12 cellular contexts compared by ENCODE assay signal in genomic region chr5:153237671-153238332, GRCh38.
DNase-seq lines count a peak whose midpoint lies in the region; ATAC-seq, FAIRE-seq and TF ChIP-seq lines count a peak whose summit lies in the region.
"Had no signal": no experiment of that assay in that cellular context is flagged by ENCODE, and none has a peak within 500 bp of the region (broad histone marks: within the 10 kb centered on the region; RNA-seq: fewer than 3 reads in every experiment).

No MANE protein-coding gene starts in this region.

- no peak for TF ChIP-seq CTCF in K562 (IDR thresholded peaks at IDR 0.05 in 2 of 3, conservative IDR thresholded peaks at IDR 0.05 in 1 of 3; ENCODE audit: insufficient read depth in 2 of 3, low read depth in 1 of 3, low read length in 3 of 3)
- no peak for TF ChIP-seq CTCF in breast epithelium (IDR thresholded peaks at IDR 0.05)

- POLR2A ChIA-PET in K562 (lab: Yijun Ruan, JAX), result no interaction called here

- H3K4me1 ChIP-seq in K562 (replicated peaks in 1 of 2; ENCODE audit: control insufficient read depth in 2 of 2, insufficient read depth in 2 of 2, low read length in 2 of 2) (no peaks in the 10 kb centered on the region), breast epithelium (no peaks in the 10 kb centered on the region)
- H3K4me1 ChIP-seq: lower lobe of right lung had no signal

- in situ Hi-C loops in K562 (cut with MboI), result no loop called here

- CTCF ChIA-PET in K562 (lab: Yijun Ruan, JAX; ENCODE audit: low intra/inter-chr PET ratio), result no interaction called here
- CTCF ChIA-PET in activated naive CD4-positive, alpha-beta T cell treated with anti-CD3 and anti-CD28 coated beads for 36 hours (lab: Charles Lee), result no interaction called here

- H4K20me1 ChIP-seq in K562 (replicated peaks; ENCODE audit: control insufficient read depth, insufficient read depth, low read length), result no peaks in the 10 kb centered on the region

- no peaks in the 10 kb centered on the region for H3K4me1 Mint-ChIP-seq in activated naive CD4-positive, alpha-beta T cell treated with anti-CD3 and anti-CD28 coated beads for 36 hours (ENCODE audit: low read depth)

- no peaks in the 10 kb centered on the region for H3K27me3 Mint-ChIP-seq in activated naive CD4-positive, alpha-beta T cell treated with anti-CD3 and anti-CD28 coated beads for 36 hours (ENCODE audit: low read depth)

- no peaks in the 10 kb centered on the region for H3K36me3 Mint-ChIP-seq in activated naive CD4-positive, alpha-beta T cell treated with anti-CD3 and anti-CD28 coated beads for 36 hours (ENCODE audit: low read depth)

- no peak for TF ChIP-seq RAD21 in K562 (CRISPR knock-in tag; conservative IDR thresholded peaks at IDR 0.05 in 1 of 2, IDR thresholded peaks at IDR 0.05 in 1 of 2)

- no peaks in the 10 kb centered on the region for H3K9me1 ChIP-seq in K562 (ENCODE audit: control insufficient read depth, insufficient read depth, low read length)

- ATAC-seq in GM19035 (IDR thresholded peaks at IDR 0.05; ENCODE audit: unreplicated experiment), result peak; percentile 82
- ATAC-seq in GM21717 (IDR thresholded peaks at IDR 0.05; ENCODE audit: unreplicated experiment), result peak; percentile 88
- peak; percentile 92 for ATAC-seq in HG03095 (IDR thresholded peaks at IDR 0.05; ENCODE audit: unreplicated experiment)
- ATAC-seq in K562, result no peak
- ATAC-seq: lower lobe of right lung had no signal

- WGBS in K562 (ENCODE audit: insufficient coverage, low coverage, missing lambda C conversion rate), result 0% methylated on average over 1 of the region's 1 CpG

- no peak for DNase-seq in K562 (ENCODE audit: extremely low read depth in 1 of 4, low spot score in 3 of 4)
- DNase-seq in GM12892 (ENCODE audit: insufficient read length), result no peak
- DNase-seq in activated naive CD4-positive, alpha-beta T cell treated with anti-CD3 and anti-CD28 coated beads for 36 hours, result no peak
- DNase-seq in breast epithelium (ENCODE audit: low spot score in 2 of 2), result no peak
- no peak for DNase-seq in AG08395 (ENCODE audit: low spot score)
- DNase-seq: activated T-cell treated with anti-CD3 and anti-CD28 coated beads, Interleukin-2, amount 50 U/mL, for 1 hour; KBM-7; lower lobe of right lung; NCI-H2107 had no signal

- no peak for FAIRE-seq in K562 (lab: Jason Lieb, UNC)
- FAIRE-seq in GM12892 (lab: Jason Lieb, UNC), result no peak

- no peaks in the 10 kb centered on the region for H3K27me3 ChIP-seq in K562 (ENCODE audit: control insufficient read depth in 2 of 2, insufficient read depth in 2 of 2, low read length in 2 of 2)
- peaks cover 0 to 3% of the 10 kb centered on the region in 2 donors for H3K27me3 ChIP-seq in breast epithelium

- TF ChIP-seq EP300 in K562 (IDR thresholded peaks at IDR 0.05; ENCODE audit: low read length), result no peak

- no peak overlapping the region for H3K27ac Mint-ChIP-seq in activated naive CD4-positive, alpha-beta T cell treated with anti-CD3 and anti-CD28 coated beads for 36 hours

- H3K79me2 ChIP-seq in K562 (ENCODE audit: control insufficient read depth, insufficient read depth, low read length), result no peaks in the 10 kb centered on the region

- no TSS peak for BruUV-seq in K562 (replicated peaks; lab: Mats Ljungman, UMichigan)

- H3K4me3 ChIP-seq in K562 (no peak overlapping the region), breast epithelium (no peak overlapping the region)
- H3K4me3 ChIP-seq: lower lobe of right lung had no signal

- H2AFZ ChIP-seq in K562 (ENCODE audit: low read depth, low read length), result no peak overlapping the region

- H3K9me3 Mint-ChIP-seq in activated naive CD4-positive, alpha-beta T cell treated with anti-CD3 and anti-CD28 coated beads for 36 hours, result peaks cover 6% of the 10 kb centered on the region

- TF ChIP-seq POLR2A in K562 (conservative IDR thresholded peaks at IDR 0.05) (no peak), GM12892 (IDR thresholded peaks at IDR 0.05; ENCODE audit: low read depth, low read length) (no peak), breast epithelium (IDR thresholded peaks at IDR 0.05) (no peak)

- H3K9me3 ChIP-seq in K562 (replicated peaks; ENCODE audit: control insufficient read depth, insufficient read depth, low read depth, low read length), result no peaks in the 10 kb centered on the region
- H3K9me3 ChIP-seq in breast epithelium, result no peaks in the 10 kb centered on the region
- H3K9me3 ChIP-seq: lower lobe of right lung had no signal

- H3K36me3 ChIP-seq in K562 (ENCODE audit: control insufficient read depth, insufficient read depth, low read length) (no peaks in the 10 kb centered on the region), breast epithelium (no peaks in the 10 kb centered on the region)
- H3K36me3 ChIP-seq: lower lobe of right lung had no signal

- H3K27ac ChIP-seq in K562 (ENCODE audit: extremely low read depth, low read depth, low read length) (no peak overlapping the region), breast epithelium (no peak overlapping the region)
- H3K27ac ChIP-seq: lower lobe of right lung had no signal

- H3K4me2 ChIP-seq in K562 (ENCODE audit: insufficient read depth, low read length), result no peak overlapping the region

- intact Hi-C loops in K562 (cut with micrococcal nuclease), result no loop called here
- intact Hi-C loops in activated naive CD4-positive, alpha-beta T cell treated with anti-CD3 and anti-CD28 coated beads for 36 hours (cut with micrococcal nuclease), result no loop called here
- intact Hi-C loops in breast epithelium (cut with DNase I; ENCODE audit: low total_unique reads), result no loop called here

- no peak overlapping the region for H3K4me3 Mint-ChIP-seq in activated naive CD4-positive, alpha-beta T cell treated with anti-CD3 and anti-CD28 coated beads for 36 hours

- H3K9ac ChIP-seq in K562 (ENCODE audit: insufficient read depth in 1 of 2, low read depth in 2 of 2, low read length in 2 of 2), result no peak overlapping the region

TF ChIP-seq in K562, 482 proteins besides CTCF, POLR2A, EP300 and RAD21:
- no peak for TF ChIP-seq NFATC3 (IDR thresholded peaks at IDR 0.05)
- TF ChIP-seq SIN3B (IDR thresholded peaks at IDR 0.05; ENCODE audit: low read depth), result no peak
- TF ChIP-seq ZNF316 (IDR thresholded peaks at IDR 0.05), result peak; percentile 59
- no peak for TF ChIP-seq TCF7 (IDR thresholded peaks at IDR 0.05; ENCODE audit: borderline replicate concordance)
- peak; percentile 25; the same call in 1 of the 2 replicates for TF ChIP-seq C11orf30 (IDR thresholded peaks at IDR 0.05; ENCODE audit: low read depth)
